29 cellular contexts compared by ENCODE assay signal in genomic region chr6:39445667-39446066, GRCh38.
"Had no signal": no experiment of that assay in that cellular context is flagged by ENCODE, and none has a peak within 500 bp of the region (broad histone marks: within the 10 kb centered on the region; RNA-seq: fewer than 3 reads in every experiment).

No MANE protein-coding gene starts in this region.

- H3K4me1 ChIP-seq: stomach, suprapubic skin, testis, thyroid gland, tibial artery, tibial nerve, transverse colon, upper lobe of left lung, upper lobe of right lung, uterus, vagina had no signal

- H3K27ac Mint-ChIP-seq: stimulated activated effector memory CD8-positive, alpha-beta T cell treated with anti-CD3 and anti-CD28 coated beads, Interleukin-12 subunit alpha, Interleukin-12 subunit beta, amount 100 ng/mL, for 72 hours; stimulated activated memory B cell treated with anti-CD40 and anti-IgM and Interleukin-4, amounts not matched to agents 10 μg/mL and 1 μg/mL and 100 μg/mL, for 72 hours; stimulated activated naive B cell treated with anti-CD40 and anti-IgM and Interleukin-4, amounts not matched to agents 10 μg/mL and 1 μg/mL and 100 μg/mL, for 72 hours; stimulated activated naive CD8-positive, alpha-beta T cell treated with anti-CD3 and anti-CD28 coated beads, Interleukin-15, amount 100 ng/mL, for 72 hours; stimulated activated naive CD8-positive, alpha-beta T cell treated with anti-CD3 and anti-CD28 coated beads, Interleukin-15, Interleukin-2, amounts not matched to agents 100 ng/mL and 50 ng/mL, for 24 hours; type B pancreatic cell had no signal

- H3K27ac ChIP-seq: stomach, suprapubic skin, testis, thoracic aorta, thyroid gland, tibial artery, tibial nerve, transverse colon, upper lobe of left lung, upper lobe of right lung, uterus, vagina had no signal

- H3K9me3 ChIP-seq: stomach, suprapubic skin, testis, thoracic aorta, thyroid gland, tibial artery, tibial nerve, transverse colon, upper lobe of left lung, upper lobe of right lung, uterus, vagina had no signal

- FAIRE-seq: urothelium cell line had no signal

- DNase-seq: stimulated activated CD4-positive, alpha-beta T cell treated with anti-CD3 and anti-CD28 coated beads, Interleukin-2, amount 100 ng/mL, for 48 hours; stimulated activated CD4-positive, alpha-beta T cell treated with anti-CD3 and anti-CD28 coated beads, Interleukin-4, amount 100 ng/mL, for 1 hour; stimulated activated CD4-positive, alpha-beta T cell treated with anti-CD3 and anti-CD28 coated beads, Interleukin-4, amount 100 ng/mL, for 24 hours; stimulated activated CD4-positive, alpha-beta T cell treated with anti-CD3 and anti-CD28 coated beads, Interleukin-4, amount 100 ng/mL, for 4 hours; stimulated activated CD8-positive, alpha-beta memory T cell treated with anti-CD3 and anti-CD28 coated beads, Interleukin-4, amount 100 ng/mL, for 48 hours; stimulated activated naive B cell treated with anti-CD40 and anti-IgM and Interleukin-4, amounts not matched to agents 10 μg/mL and 1 μg/mL and 100 μg/mL, for 72 hours; stimulated activated naive CD4-positive, alpha-beta T cell; stimulated activated naive CD4-positive, alpha-beta T cell treated with Interleukin-2 at 50 U/mL for 16 hours; stimulated activated naive CD8-positive, alpha-beta T cell treated with anti-CD3 and anti-CD28 coated beads, Interleukin-15, amount 100 ng/mL, for 72 hours; stimulated activated naive CD8-positive, alpha-beta T cell treated with anti-CD3 and anti-CD28 coated beads, Interleukin-15, Interleukin-2, amounts not matched to agents 100 U/mL and 50 U/mL, for 24 hours; stomach; substantia nigra; testis; thyroid gland; tibial artery; transverse colon; trophoblast cell; upper lobe of left lung; upper lobe of right lung; uterus had no signal

- H3K36me3 Mint-ChIP-seq: stimulated activated effector memory CD8-positive, alpha-beta T cell treated with anti-CD3 and anti-CD28 coated beads, Interleukin-12 subunit alpha, Interleukin-12 subunit beta, amount 100 ng/mL, for 72 hours; stimulated activated memory B cell treated with anti-CD40 and anti-IgM and Interleukin-4, amounts not matched to agents 10 μg/mL and 1 μg/mL and 100 μg/mL, for 72 hours; stimulated activated naive B cell treated with anti-CD40 and anti-IgM and Interleukin-4, amounts not matched to agents 10 μg/mL and 1 μg/mL and 100 μg/mL, for 72 hours; type B pancreatic cell had no signal

- H3K4me3 ChIP-seq: stomach, suprapubic skin, testis, thoracic aorta, thyroid gland, tibial artery, tibial nerve, transverse colon, upper lobe of left lung, upper lobe of right lung, uterus, vagina had no signal

- H3K4me1 Mint-ChIP-seq: stimulated activated effector memory CD8-positive, alpha-beta T cell treated with anti-CD3 and anti-CD28 coated beads, Interleukin-12 subunit alpha, Interleukin-12 subunit beta, amount 100 ng/mL, for 72 hours; stimulated activated memory B cell treated with anti-CD40 and anti-IgM and Interleukin-4, amounts not matched to agents 10 μg/mL and 1 μg/mL and 100 μg/mL, for 72 hours; stimulated activated naive B cell treated with anti-CD40 and anti-IgM and Interleukin-4, amounts not matched to agents 10 μg/mL and 1 μg/mL and 100 μg/mL, for 72 hours had no signal

- H3K27me3 ChIP-seq: stomach, suprapubic skin, testis, thyroid gland, tibial artery, tibial nerve, transverse colon, upper lobe of left lung, upper lobe of right lung, uterus, vagina had no signal

- H3K4me3 Mint-ChIP-seq: stimulated activated effector memory CD8-positive, alpha-beta T cell treated with anti-CD3 and anti-CD28 coated beads, Interleukin-12 subunit alpha, Interleukin-12 subunit beta, amount 100 ng/mL, for 72 hours; stimulated activated memory B cell treated with anti-CD40 and anti-IgM and Interleukin-4, amounts not matched to agents 10 μg/mL and 1 μg/mL and 100 μg/mL, for 72 hours; stimulated activated naive B cell treated with anti-CD40 and anti-IgM and Interleukin-4, amounts not matched to agents 10 μg/mL and 1 μg/mL and 100 μg/mL, for 72 hours; stimulated activated naive CD8-positive, alpha-beta T cell treated with anti-CD3 and anti-CD28 coated beads, Interleukin-15, amount 100 ng/mL, for 72 hours; stimulated activated naive CD8-positive, alpha-beta T cell treated with anti-CD3 and anti-CD28 coated beads, Interleukin-15, Interleukin-2, amounts not matched to agents 100 ng/mL and 50 ng/mL, for 24 hours; type B pancreatic cell had no signal

- H3K36me3 ChIP-seq: stomach, suprapubic skin, thoracic aorta, thyroid gland, tibial artery, tibial nerve, transverse colon, upper lobe of left lung, upper lobe of right lung, uterus, vagina had no signal

- H3K9me3 Mint-ChIP-seq: stimulated activated effector memory CD8-positive, alpha-beta T cell treated with anti-CD3 and anti-CD28 coated beads, Interleukin-12 subunit alpha, Interleukin-12 subunit beta, amount 100 ng/mL, for 72 hours; stimulated activated memory B cell treated with anti-CD40 and anti-IgM and Interleukin-4, amounts not matched to agents 10 μg/mL and 1 μg/mL and 100 μg/mL, for 72 hours; stimulated activated naive B cell treated with anti-CD40 and anti-IgM and Interleukin-4, amounts not matched to agents 10 μg/mL and 1 μg/mL and 100 μg/mL, for 72 hours; stimulated activated naive CD8-positive, alpha-beta T cell treated with anti-CD3 and anti-CD28 coated beads, Interleukin-15, amount 100 ng/mL, for 72 hours; stimulated activated naive CD8-positive, alpha-beta T cell treated with anti-CD3 and anti-CD28 coated beads, Interleukin-15, Interleukin-2, amounts not matched to agents 100 ng/mL and 50 ng/mL, for 24 hours; type B pancreatic cell had no signal
